In the genomic region with DNA sequence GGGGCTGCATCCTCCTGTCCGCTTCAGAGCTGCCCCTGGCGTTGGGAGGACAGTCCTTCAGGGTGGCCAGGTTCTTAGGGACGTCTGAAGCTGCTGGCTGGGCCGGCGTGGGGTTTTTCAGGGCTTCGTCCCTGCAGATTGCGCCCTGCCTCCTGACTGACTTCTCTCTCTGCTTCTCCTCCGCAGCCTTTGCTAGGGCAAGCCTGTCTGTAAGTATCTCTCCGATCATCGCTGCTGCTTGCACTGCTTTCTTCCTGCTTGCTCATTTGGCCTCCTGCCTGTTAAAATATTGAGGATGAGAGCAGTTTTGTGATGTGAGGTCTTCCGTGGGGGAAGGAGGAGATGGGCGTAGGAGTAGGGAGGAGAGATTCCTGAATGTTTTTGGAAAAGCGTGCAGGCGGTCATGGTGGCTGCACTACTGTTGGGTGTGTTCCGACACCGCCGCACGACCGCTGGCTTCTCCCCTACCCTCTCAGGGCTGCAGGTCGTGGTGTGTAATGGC, we compare ENCODE assay signal across 16 cellular contexts. TPM values are rescaled to one million over a fixed set of nuclear protein-coding genes. Genes with fewer than 3 reads are reported as not detected.
DNase-seq lines count a peak whose midpoint lies in the region; ATAC-seq and TF ChIP-seq lines count a peak whose summit lies in the region.
"Had no signal": no experiment of that assay in that cellular context is flagged by ENCODE, and none has a peak within 500 bp of the region (broad histone marks: within the 10 kb centered on the region; RNA-seq: fewer than 3 reads in every experiment).

No MANE protein-coding gene starts in this region.

- H3K4me1 ChIP-seq in spleen (no peaks in the 10 kb centered on the region), gastrocnemius medialis (no peaks in the 10 kb centered on the region)

- WGBS in spleen, 5 donors = 83 to 92% (median 91%) methylated on average over 17 to 20 of the region's 20 CpGs

- H3K27me3 Mint-ChIP-seq in activated T-cell treated with anti-CD3 and anti-CD28 coated beads, Interleukin-2, amount 50 U/mL, for 24 hours = no peaks in the 10 kb centered on the region
- H3K27me3 Mint-ChIP-seq: activated naive CD8-positive, alpha-beta T cell had no signal

- ATAC-seq in left cardiac atrium (peak; percentile 7 to 70), GM21576 (IDR thresholded peaks at IDR 0.05; ENCODE audit: unreplicated experiment) (no peak), gastrocnemius medialis (no peak)

- peaks cover 12% of the 10 kb centered on the region for H3K4me1 Mint-ChIP-seq in activated T-cell treated with anti-CD3 and anti-CD28 coated beads, Interleukin-2, amount 50 U/mL, for 24 hours (ENCODE audit: low read depth)
- H3K4me1 Mint-ChIP-seq: neural crest cell had no signal

- no peak overlapping the region for H3K4me3 Mint-ChIP-seq in activated T-cell treated with anti-CD3 and anti-CD28 coated beads, Interleukin-2, amount 50 U/mL, for 24 hours
- H3K4me3 Mint-ChIP-seq: activated naive CD8-positive, alpha-beta T cell; neural crest cell had no signal

- intact Hi-C loops in left cardiac atrium (cut with DNase I) = no loop called here
- intact Hi-C loops in spleen (cut with DNase I; ENCODE audit: low total_unique reads) = no loop called here
- intact Hi-C loops in gastrocnemius medialis (cut with DNase I; ENCODE audit: low total_unique reads) = no loop called here

- in situ Hi-C loops in gastrocnemius medialis (cut with MboI; ENCODE audit: low sequenced_read_pairs in 4 of 4) = loop anchor here in 2 of 4 donors (25.0 kb wide), 1 partner anchor 159 kb away; no protein-coding TSS in a partner anchor

- H3K36me3 ChIP-seq in spleen = peaks cover 5 to 100% (median 98%) of the 10 kb centered on the region in 6 donors
- H3K36me3 ChIP-seq in gastrocnemius medialis = peaks cover 19 to 100% of the 10 kb centered on the region in 2 donors

- no peak for DNase-seq in activated T-cell treated with anti-CD3 and anti-CD28 coated beads, Interleukin-2, amount 50 U/mL, for 24 hours
- DNase-seq in activated T-cell treated with anti-CD3 and anti-CD28 coated beads for 4 hours = no peak
- DNase-seq in amniotic stem cell (lab: John Stamatoyannopoulos, UW) = peak; percentile 59
- no peak for DNase-seq in left cardiac atrium
- peak; percentile 48 for DNase-seq in spleen
- DNase-seq in gastrocnemius medialis = no peak
- DNase-seq in AG08395 (ENCODE audit: low spot score) = no peak
- DNase-seq: ACHN, DMS153, NCI-H526 treated with DMSO at 0.1 percent for 48 hours, T-helper 9 cell, tibial artery had no signal

- TF ChIP-seq CTCF in spleen (IDR thresholded peaks at IDR 0.05 in 8 of 11, conservative IDR thresholded peaks at IDR 0.05 in 3 of 11) (no peak), gastrocnemius medialis (IDR thresholded peaks at IDR 0.05 in 4 of 5, conservative IDR thresholded peaks at IDR 0.05 in 1 of 5) (no peak)

- H3K27ac ChIP-seq in spleen = no peak overlapping the region
- no peak overlapping the region for H3K27ac ChIP-seq in gastrocnemius medialis
- H3K27ac ChIP-seq: KMS-11 had no signal

- no peaks in the 10 kb centered on the region for H3K9me3 Mint-ChIP-seq in activated T-cell treated with anti-CD3 and anti-CD28 coated beads, Interleukin-2, amount 50 U/mL, for 24 hours
- H3K9me3 Mint-ChIP-seq: neural crest cell had no signal

- no peaks in the 10 kb centered on the region for H3K27me3 ChIP-seq in spleen (replicated peaks in 1 of 7)
- H3K27me3 ChIP-seq in gastrocnemius medialis = no peaks in the 10 kb centered on the region
- H3K27me3 ChIP-seq: tibial artery had no signal

- no peak for TF ChIP-seq POLR2A in spleen (IDR thresholded peaks at IDR 0.05)
- TF ChIP-seq POLR2A in gastrocnemius medialis (IDR thresholded peaks at IDR 0.05) = no peak

- H3K9me3 ChIP-seq in spleen (no peaks in the 10 kb centered on the region), gastrocnemius medialis (no peaks in the 10 kb centered on the region)
- H3K9me3 ChIP-seq: tibial artery had no signal

- peak overlapping the region; percentile 19 for H3K27ac Mint-ChIP-seq in activated T-cell treated with anti-CD3 and anti-CD28 coated beads, Interleukin-2, amount 50 U/mL, for 24 hours
- H3K27ac Mint-ChIP-seq: activated naive CD8-positive, alpha-beta T cell had no signal

- H3K36me3 Mint-ChIP-seq in activated T-cell treated with anti-CD3 and anti-CD28 coated beads, Interleukin-2, amount 50 U/mL, for 24 hours (ENCODE audit: low read depth) = peaks cover 96% of the 10 kb centered on the region

- H3K4me3 ChIP-seq in spleen = no peak overlapping the region
- H3K4me3 ChIP-seq in gastrocnemius medialis = no peak overlapping the region
- H3K4me3 ChIP-seq: tibial artery had no signal

RNA-seq across cellular contexts. Expression of gene PFKFB3, which starts 25.3 kb away (rescaled TPM):
- total RNA-seq in left cardiac atrium = 10 to 100 TPM; 30.7 to 56.1 TPM
- total RNA-seq in spleen = 100 to 1,000 TPM in 5 of 7 donors, 10 to 100 TPM in 2; 74.2 to 227 (median 145) TPM
- polyA plus RNA-seq in spleen = 10 to 100 TPM in 1 of 3 donors, 1 to 10 TPM in 2; 6.3 to 20.9 (median 8.8) TPM
- total RNA-seq in gastrocnemius medialis = 1,000 to 10,000 TPM in 1 of 4 donors, 100 to 1,000 TPM in 3; 218 to 1,159 (median 337) TPM

Comparison
In these comparisons a context has a peak if more than half of its experiments do, and no peak if none do; other contexts are left out.
1. DNase-seq: peak in amniotic stem cell (single experiment) and spleen (single experiment); none in activated T-cell treated with anti-CD3 and anti-CD28 coated beads, Interleukin-2, amount 50 U/mL, for 24 hours (single experiment), activated T-cell treated with anti-CD3 and anti-CD28 coated beads for 4 hours (single experiment), left cardiac atrium (single experiment), gastrocnemius medialis (0 of 2) and AG08395 (single experiment).
2. ATAC-seq: peak in left cardiac atrium (2 of 2); none in GM21576 (single experiment) and gastrocnemius medialis (0 of 2).